In the genomic region with DNA sequence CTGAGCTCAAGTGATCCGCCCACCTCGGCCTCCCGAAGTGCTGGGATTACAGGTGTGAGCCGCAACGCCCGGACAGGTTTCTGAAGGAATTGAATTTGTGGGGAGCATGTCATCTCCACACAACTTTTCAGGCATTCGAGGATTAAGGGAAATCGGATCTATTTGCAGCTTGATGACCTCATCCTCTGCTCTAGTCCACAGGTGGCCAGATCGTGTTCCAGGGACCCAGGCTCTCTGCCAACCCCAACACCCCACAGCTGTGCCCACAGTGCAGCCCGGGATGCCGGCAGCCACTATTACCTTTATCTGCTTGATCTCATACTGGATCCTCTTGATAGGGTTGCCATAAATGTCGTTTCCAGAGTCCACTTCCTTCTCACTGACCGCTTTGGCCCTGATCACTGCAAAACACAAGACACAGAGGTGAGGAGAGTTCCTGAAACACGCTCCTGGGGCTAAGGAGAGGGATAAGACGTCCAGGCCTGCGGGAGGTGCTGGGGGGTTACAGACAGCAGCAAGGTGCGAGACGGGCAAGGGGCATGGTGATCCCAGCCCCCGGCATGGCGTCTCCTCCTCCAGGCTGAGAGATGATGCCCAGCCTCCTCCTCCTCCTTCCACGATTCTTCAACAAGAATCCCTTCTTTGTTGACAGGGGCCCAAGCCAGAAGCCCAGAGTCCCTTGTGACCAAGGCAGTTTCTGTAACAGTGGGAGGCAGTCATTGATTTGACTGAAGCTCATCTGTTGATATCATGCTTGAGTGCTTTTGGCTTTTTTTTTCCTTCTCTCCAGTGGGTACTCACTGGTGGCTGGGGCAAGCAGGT, we compare ENCODE assay signal across 1 cellular context.
TF ChIP-seq lines count a peak whose summit lies in the region.

No MANE protein-coding gene starts in this region.

TF ChIP-seq in HepG2, 621 proteins besides CTCF, POLR2A, EP300 and RAD21:
- no peak for TF ChIP-seq ZFP90 (CRISPR knock-in tag; IDR thresholded peaks at IDR 0.05; ENCODE audit: borderline replicate concordance)
- TF ChIP-seq ATF7 (IDR thresholded peaks at IDR 0.05) = peak; percentile 66
- no peak for TF ChIP-seq ATF7 (CRISPR knock-in tag; IDR thresholded peaks at IDR 0.05)
